ENCODE assay signal across 1 cellular context in genomic region chr10:97318772-97319651, GRCh38.
TF ChIP-seq lines count a peak whose summit lies in the region.

Gene FRAT1, plus strand, starts transcription at chr10:97319271. Its CDS starts 183 bp downstream, at chr10:97319454.

TF ChIP-seq in HepG2, 621 proteins besides CTCF, POLR2A, EP300 and RAD21 (continued from another document and continues in another):
- TF ChIP-seq THYN1 (CRISPR knock-in tag; IDR thresholded peaks at IDR 0.05; ENCODE audit: borderline replicate concordance, low read depth) (no peak), MXD4 (CRISPR knock-in tag; IDR thresholded peaks at IDR 0.05) (peak; percentile 33; the same call in 1 of the 2 replicates), ZNF713 (CRISPR knock-in tag; IDR thresholded peaks at IDR 0.05) (0 out of 2 replicates have a peak, but pooled peaks have one; percentile 66), ZBTB3 (CRISPR knock-in tag; IDR thresholded peaks at IDR 0.05; ENCODE audit: borderline replicate concordance, low read depth) (no peak), ZNF749 (CRISPR knock-in tag; IDR thresholded peaks at IDR 0.05; ENCODE audit: borderline replicate concordance) (peak; percentile 46; the same call in 1 of the 2 replicates), SUZ12 (IDR thresholded peaks at IDR 0.05; ENCODE audit: low read depth, low read length) (no peak), ZNF891 (CRISPR knock-in tag; IDR thresholded peaks at IDR 0.05) (peak; percentile 25; the same call in 1 of the 2 replicates), SP1 (IDR thresholded peaks at IDR 0.05) (no peak), SP1 (CRISPR knock-in tag; IDR thresholded peaks at IDR 0.05) (no peak), ZNF180 (CRISPR knock-in tag; IDR thresholded peaks at IDR 0.05; ENCODE audit: borderline replicate concordance, low read depth) (no peak), ZSCAN31 (CRISPR knock-in tag; IDR thresholded peaks at IDR 0.05; ENCODE audit: low read depth) (0 out of 2 replicates have a peak, but pooled peaks have one; percentile 20), GABPB1 (CRISPR knock-in tag; IDR thresholded peaks at IDR 0.05) (peak; percentile 70), RFXANK (CRISPR knock-in tag; IDR thresholded peaks at IDR 0.05) (no peak), ZNF276 (CRISPR knock-in tag; IDR thresholded peaks at IDR 0.05; ENCODE audit: low read depth) (no peak), RXRA (CRISPR knock-in tag; IDR thresholded peaks at IDR 0.05) (peak; percentile 20; the same call in 1 of the 2 replicates), ZNF512B (CRISPR knock-in tag; IDR thresholded peaks at IDR 0.05; ENCODE audit: borderline replicate concordance) (no peak), ZNF878 (CRISPR knock-in tag; IDR thresholded peaks at IDR 0.05) (no peak), MAX (IDR thresholded peaks at IDR 0.05) (peak; percentile 75), PHF20 (CRISPR knock-in tag; IDR thresholded peaks at IDR 0.05) (peak; percentile 55; the same call in 1 of the 2 replicates), ARNT2 (CRISPR knock-in tag; IDR thresholded peaks at IDR 0.05; ENCODE audit: low read depth) (peak; percentile 87), JUNB (CRISPR knock-in tag; IDR thresholded peaks at IDR 0.05; ENCODE audit: borderline replicate concordance) (no peak), GZF1 (CRISPR knock-in tag; IDR thresholded peaks at IDR 0.05) (no peak), SOX5 (CRISPR knock-in tag; IDR thresholded peaks at IDR 0.05; ENCODE audit: borderline replicate concordance) (peak; percentile 54; the same call in 1 of the 2 replicates), ZNF468 (CRISPR knock-in tag; IDR thresholded peaks at IDR 0.05) (0 out of 2 replicates have a peak, but pooled peaks have one; percentile 52), TSC22D2 (CRISPR knock-in tag; IDR thresholded peaks at IDR 0.05; ENCODE audit: borderline replicate concordance) (no peak), NFIB (CRISPR knock-in tag; IDR thresholded peaks at IDR 0.05; ENCODE audit: borderline replicate concordance) (no peak), ZSCAN25 (CRISPR knock-in tag; IDR thresholded peaks at IDR 0.05) (peak; percentile 48; the same call in 1 of the 2 replicates), ZNF124 (CRISPR knock-in tag; IDR thresholded peaks at IDR 0.05) (no peak), ZNF34 (CRISPR knock-in tag; IDR thresholded peaks at IDR 0.05; ENCODE audit: borderline replicate concordance) (no peak), ZNF7 (CRISPR knock-in tag; IDR thresholded peaks at IDR 0.05) (no peak)
- TF ChIP-seq, protein P1, sequence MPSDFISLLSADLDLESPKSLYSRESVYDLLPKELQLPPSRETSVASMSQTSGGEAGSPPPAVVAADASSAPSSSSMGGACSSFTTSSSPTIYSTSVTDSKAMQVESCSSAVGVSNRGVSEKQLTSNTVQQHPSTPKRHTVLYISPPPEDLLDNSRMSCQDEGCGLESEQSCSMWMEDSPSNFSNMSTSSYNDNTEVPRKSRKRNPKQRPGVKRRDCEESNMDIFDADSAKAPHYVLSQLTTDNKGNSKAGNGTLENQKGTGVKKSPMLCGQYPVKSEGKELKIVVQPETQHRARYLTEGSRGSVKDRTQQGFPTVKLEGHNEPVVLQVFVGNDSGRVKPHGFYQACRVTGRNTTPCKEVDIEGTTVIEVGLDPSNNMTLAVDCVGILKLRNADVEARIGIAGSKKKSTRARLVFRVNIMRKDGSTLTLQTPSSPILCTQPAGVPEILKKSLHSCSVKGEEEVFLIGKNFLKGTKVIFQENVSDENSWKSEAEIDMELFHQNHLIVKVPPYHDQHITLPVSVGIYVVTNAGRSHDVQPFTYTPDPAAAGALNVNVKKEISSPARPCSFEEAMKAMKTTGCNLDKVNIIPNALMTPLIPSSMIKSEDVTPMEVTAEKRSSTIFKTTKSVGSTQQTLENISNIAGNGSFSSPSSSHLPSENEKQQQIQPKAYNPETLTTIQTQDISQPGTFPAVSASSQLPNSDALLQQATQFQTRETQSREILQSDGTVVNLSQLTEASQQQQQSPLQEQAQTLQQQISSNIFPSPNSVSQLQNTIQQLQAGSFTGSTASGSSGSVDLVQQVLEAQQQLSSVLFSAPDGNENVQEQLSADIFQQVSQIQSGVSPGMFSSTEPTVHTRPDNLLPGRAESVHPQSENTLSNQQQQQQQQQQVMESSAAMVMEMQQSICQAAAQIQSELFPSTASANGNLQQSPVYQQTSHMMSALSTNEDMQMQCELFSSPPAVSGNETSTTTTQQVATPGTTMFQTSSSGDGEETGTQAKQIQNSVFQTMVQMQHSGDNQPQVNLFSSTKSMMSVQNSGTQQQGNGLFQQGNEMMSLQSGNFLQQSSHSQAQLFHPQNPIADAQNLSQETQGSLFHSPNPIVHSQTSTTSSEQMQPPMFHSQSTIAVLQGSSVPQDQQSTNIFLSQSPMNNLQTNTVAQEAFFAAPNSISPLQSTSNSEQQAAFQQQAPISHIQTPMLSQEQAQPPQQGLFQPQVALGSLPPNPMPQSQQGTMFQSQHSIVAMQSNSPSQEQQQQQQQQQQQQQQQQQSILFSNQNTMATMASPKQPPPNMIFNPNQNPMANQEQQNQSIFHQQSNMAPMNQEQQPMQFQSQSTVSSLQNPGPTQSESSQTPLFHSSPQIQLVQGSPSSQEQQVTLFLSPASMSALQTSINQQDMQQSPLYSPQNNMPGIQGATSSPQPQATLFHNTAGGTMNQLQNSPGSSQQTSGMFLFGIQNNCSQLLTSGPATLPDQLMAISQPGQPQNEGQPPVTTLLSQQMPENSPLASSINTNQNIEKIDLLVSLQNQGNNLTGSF (CRISPR knock-in tag; IDR thresholded peaks at IDR 0.05): no peak
- TF ChIP-seq, protein P2, sequence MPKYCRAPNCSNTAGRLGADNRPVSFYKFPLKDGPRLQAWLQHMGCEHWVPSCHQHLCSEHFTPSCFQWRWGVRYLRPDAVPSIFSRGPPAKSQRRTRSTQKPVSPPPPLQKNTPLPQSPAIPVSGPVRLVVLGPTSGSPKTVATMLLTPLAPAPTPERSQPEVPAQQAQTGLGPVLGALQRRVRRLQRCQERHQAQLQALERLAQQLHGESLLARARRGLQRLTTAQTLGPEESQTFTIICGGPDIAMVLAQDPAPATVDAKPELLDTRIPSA (CRISPR knock-in tag; IDR thresholded peaks at IDR 0.05; ENCODE audit: borderline replicate concordance): no peak
- TF ChIP-seq, protein P3, sequence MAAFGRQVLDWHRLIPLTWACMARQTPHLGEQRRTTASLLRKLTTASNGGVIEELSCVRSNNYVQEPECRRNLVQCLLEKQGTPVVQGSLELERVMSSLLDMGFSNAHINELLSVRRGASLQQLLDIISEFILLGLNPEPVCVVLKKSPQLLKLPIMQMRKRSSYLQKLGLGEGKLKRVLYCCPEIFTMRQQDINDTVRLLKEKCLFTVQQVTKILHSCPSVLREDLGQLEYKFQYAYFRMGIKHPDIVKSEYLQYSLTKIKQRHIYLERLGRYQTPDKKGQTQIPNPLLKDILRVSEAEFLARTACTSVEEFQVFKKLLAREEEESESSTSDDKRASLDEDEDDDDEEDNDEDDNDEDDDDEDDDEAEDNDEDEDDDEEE (CRISPR knock-in tag; IDR thresholded peaks at IDR 0.05): no peak
- TF ChIP-seq, protein P4, sequence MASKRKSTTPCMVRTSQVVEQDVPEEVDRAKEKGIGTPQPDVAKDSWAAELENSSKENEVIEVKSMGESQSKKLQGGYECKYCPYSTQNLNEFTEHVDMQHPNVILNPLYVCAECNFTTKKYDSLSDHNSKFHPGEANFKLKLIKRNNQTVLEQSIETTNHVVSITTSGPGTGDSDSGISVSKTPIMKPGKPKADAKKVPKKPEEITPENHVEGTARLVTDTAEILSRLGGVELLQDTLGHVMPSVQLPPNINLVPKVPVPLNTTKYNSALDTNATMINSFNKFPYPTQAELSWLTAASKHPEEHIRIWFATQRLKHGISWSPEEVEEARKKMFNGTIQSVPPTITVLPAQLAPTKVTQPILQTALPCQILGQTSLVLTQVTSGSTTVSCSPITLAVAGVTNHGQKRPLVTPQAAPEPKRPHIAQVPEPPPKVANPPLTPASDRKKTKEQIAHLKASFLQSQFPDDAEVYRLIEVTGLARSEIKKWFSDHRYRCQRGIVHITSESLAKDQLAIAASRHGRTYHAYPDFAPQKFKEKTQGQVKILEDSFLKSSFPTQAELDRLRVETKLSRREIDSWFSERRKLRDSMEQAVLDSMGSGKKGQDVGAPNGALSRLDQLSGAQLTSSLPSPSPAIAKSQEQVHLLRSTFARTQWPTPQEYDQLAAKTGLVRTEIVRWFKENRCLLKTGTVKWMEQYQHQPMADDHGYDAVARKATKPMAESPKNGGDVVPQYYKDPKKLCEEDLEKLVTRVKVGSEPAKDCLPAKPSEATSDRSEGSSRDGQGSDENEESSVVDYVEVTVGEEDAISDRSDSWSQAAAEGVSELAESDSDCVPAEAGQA (IDR thresholded peaks at IDR 0.05; ENCODE audit: low read depth): peak; percentile 25; the same call in 1 of the 2 replicates
- TF ChIP-seq, protein P4 (CRISPR knock-in tag; IDR thresholded peaks at IDR 0.05; ENCODE audit: borderline replicate concordance): no peak
- TF ChIP-seq, protein P5, sequence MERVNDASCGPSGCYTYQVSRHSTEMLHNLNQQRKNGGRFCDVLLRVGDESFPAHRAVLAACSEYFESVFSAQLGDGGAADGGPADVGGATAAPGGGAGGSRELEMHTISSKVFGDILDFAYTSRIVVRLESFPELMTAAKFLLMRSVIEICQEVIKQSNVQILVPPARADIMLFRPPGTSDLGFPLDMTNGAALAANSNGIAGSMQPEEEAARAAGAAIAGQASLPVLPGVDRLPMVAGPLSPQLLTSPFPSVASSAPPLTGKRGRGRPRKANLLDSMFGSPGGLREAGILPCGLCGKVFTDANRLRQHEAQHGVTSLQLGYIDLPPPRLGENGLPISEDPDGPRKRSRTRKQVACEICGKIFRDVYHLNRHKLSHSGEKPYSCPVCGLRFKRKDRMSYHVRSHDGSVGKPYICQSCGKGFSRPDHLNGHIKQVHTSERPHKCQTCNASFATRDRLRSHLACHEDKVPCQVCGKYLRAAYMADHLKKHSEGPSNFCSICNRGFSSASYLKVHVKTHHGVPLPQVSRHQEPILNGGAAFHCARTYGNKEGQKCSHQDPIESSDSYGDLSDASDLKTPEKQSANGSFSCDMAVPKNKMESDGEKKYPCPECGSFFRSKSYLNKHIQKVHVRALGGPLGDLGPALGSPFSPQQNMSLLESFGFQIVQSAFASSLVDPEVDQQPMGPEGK (CRISPR knock-in tag; IDR thresholded peaks at IDR 0.05): peak; percentile 4; the same call in 1 of the 2 replicates
- TF ChIP-seq, protein P6, sequence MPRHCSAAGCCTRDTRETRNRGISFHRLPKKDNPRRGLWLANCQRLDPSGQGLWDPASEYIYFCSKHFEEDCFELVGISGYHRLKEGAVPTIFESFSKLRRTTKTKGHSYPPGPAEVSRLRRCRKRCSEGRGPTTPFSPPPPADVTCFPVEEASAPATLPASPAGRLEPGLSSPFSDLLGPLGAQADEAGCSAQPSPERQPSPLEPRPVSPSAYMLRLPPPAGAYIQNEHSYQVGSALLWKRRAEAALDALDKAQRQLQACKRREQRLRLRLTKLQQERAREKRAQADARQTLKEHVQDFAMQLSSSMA (CRISPR knock-in tag; IDR thresholded peaks at IDR 0.05): no peak
